In the genomic region with DNA sequence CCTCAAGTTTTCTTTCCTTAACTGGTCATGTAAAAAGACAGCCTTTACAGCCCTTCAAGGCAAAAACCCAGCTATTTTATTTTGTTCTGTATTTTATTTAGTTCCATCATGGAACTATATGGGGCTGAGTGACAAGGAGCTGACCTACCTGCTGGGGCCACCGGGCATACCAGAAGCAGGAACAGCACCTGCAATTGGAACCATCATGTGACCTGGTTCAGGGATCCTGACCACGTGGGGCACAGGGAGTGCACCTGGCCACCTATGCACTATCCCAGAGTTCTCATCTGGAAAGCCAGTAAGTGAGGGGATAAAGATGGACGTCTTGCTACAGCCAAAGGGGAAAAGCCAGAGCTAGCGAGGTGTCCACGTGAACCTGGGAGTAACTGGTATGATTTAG, we compare ENCODE assay signal across 1 cellular context.
TF ChIP-seq lines count a peak whose summit lies in the region.

No MANE protein-coding gene starts in this region.

TF ChIP-seq in HepG2, 621 proteins besides CTCF, POLR2A, EP300 and RAD21:
- TF ChIP-seq, protein P1, sequence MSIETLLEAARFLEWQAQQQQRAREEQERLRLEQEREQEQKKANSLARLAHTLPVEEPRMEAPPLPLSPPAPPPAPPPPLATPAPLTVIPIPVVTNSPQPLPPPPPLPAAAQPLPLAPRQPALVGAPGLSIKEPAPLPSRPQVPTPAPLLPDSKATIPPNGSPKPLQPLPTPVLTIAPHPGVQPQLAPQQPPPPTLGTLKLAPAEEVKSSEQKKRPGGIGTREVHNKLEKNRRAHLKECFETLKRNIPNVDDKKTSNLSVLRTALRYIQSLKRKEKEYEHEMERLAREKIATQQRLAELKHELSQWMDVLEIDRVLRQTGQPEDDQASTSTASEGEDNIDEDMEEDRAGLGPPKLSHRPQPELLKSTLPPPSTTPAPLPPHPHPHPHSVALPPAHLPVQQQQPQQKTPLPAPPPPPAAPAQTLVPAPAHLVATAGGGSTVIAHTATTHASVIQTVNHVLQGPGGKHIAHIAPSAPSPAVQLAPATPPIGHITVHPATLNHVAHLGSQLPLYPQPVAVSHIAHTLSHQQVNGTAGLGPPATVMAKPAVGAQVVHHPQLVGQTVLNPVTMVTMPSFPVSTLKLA (IDR thresholded peaks at IDR 0.05), result peak; percentile 39; the same call in 1 of the 2 replicates
- no peak for TF ChIP-seq ZNF530 (CRISPR knock-in tag; IDR thresholded peaks at IDR 0.05; ENCODE audit: low read depth)
- TF ChIP-seq RNF2 (conservative IDR thresholded peaks at IDR 0.05; ENCODE audit: low read depth), result no peak
- no peak for TF ChIP-seq CAMTA2 (CRISPR knock-in tag; IDR thresholded peaks at IDR 0.05; ENCODE audit: borderline replicate concordance)
- TF ChIP-seq ZNF775 (CRISPR knock-in tag; IDR thresholded peaks at IDR 0.05; ENCODE audit: borderline replicate concordance), result no peak
- TF ChIP-seq, protein P2, sequence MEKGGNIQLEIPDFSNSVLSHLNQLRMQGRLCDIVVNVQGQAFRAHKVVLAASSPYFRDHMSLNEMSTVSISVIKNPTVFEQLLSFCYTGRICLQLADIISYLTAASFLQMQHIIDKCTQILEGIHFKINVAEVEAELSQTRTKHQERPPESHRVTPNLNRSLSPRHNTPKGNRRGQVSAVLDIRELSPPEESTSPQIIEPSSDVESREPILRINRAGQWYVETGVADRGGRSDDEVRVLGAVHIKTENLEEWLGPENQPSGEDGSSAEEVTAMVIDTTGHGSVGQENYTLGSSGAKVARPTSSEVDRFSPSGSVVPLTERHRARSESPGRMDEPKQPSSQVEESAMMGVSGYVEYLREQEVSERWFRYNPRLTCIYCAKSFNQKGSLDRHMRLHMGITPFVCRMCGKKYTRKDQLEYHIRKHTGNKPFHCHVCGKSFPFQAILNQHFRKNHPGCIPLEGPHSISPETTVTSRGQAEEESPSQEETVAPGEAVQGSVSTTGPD (CRISPR knock-in tag; IDR thresholded peaks at IDR 0.05), result no peak
